Comparison of ENCODE assay signal across 8 cellular contexts in the genomic region with DNA sequence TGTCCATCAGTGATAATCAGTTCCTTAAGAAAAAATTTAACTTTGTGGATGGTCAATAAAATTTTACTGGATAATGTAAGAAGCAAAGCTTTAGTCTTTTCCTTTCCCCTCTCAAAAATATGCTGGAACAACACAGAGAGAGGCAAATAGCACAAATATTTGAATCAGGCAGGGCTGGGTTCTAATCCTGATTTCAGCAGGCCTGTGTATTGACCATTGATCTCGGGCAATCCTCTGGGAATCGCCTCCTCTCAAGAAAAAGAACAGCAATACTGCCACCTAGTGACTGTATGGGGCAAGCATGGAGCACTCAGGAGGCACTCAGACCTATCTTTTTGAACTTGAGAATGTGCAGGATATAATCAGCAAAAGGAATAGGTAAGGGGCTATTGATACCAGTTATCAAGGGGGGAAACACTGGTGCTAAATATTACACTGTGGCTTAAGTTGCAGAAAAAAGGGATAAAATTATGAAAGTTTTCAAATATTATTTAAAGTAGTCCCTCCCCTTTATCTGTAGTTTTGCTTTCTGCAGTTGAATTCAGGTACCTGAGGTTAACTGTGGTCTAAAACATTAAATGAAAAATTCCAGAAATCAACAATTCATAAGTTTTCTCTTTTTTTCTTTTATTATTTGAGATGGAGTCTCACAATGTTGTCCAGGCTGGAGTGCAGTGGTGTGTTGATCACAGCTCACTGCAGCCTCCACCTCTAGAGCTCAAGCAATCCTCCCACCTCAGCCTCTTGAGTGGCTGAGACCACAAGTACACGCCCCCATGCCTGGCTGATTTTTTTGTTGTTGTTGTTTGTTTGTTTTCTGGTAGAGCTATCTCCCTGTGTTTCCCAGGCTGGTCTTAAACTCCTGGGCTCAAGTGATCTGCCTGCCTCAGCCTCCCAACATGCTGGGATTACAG.
DNase-seq lines count a peak whose midpoint lies in the region; ATAC-seq, FAIRE-seq and TF ChIP-seq lines count a peak whose summit lies in the region.

No MANE protein-coding gene starts in this region.

- H3K27me3 ChIP-seq in HAP-1 (ENCODE audit: low read depth) (no peaks in the 10 kb centered on the region), upper lobe of right lung (no peaks in the 10 kb centered on the region)

- H3K36me3 ChIP-seq in HAP-1 (replicated peaks) = no peaks in the 10 kb centered on the region
- no peaks in the 10 kb centered on the region for H3K36me3 ChIP-seq in upper lobe of right lung

- ATAC-seq in upper lobe of right lung (peak; percentile 75), HG03135 (IDR thresholded peaks at IDR 0.05; ENCODE audit: unreplicated experiment) (no peak)

- no peak overlapping the region for H3K27ac ChIP-seq in upper lobe of right lung

- in situ Hi-C loops in HAP-1 (cut with MboI; ENCODE audit: low sequenced_read_pairs) = loop anchor here (5.0 kb wide), 2 partner anchors 171 to 474 kb away; no protein-coding TSS in a partner anchor

- intact Hi-C loops in upper lobe of right lung (cut with DNase I) = loop anchor here (5.0 kb wide), 1 partner anchor 171 kb away; no protein-coding TSS in a partner anchor

- peak; percentile 46 for DNase-seq in D721Med (ENCODE audit: insufficient read length, low spot score)
- peak; percentile 84 to 86 for DNase-seq in HAP-1 (ENCODE audit: low spot score in 2 of 2)
- DNase-seq in NCI-H2196 (lab: John Stamatoyannopoulos, UW; ENCODE audit: unreplicated experiment) = peak; percentile 86
- no peak for DNase-seq in epithelial cell of proximal tubule (ENCODE audit: low read depth)
- DNase-seq in mucosa of gallbladder (ENCODE audit: low spot score) = peak; percentile 67
- no peak for DNase-seq in upper lobe of right lung

- H3K4me3 ChIP-seq in HAP-1 (no peak overlapping the region), WI38 (ENCODE audit: low read depth, low read length) (no peak overlapping the region), epithelial cell of proximal tubule (ENCODE audit: low read depth, low read length) (no peak overlapping the region), upper lobe of right lung (no peak overlapping the region)

- peaks cover 42% of the 10 kb centered on the region for H3K4me1 ChIP-seq in HAP-1
- peaks cover 25% of the 10 kb centered on the region for H3K4me1 ChIP-seq in upper lobe of right lung

- H3K9me3 ChIP-seq in HAP-1 (no peaks in the 10 kb centered on the region), upper lobe of right lung (no peaks in the 10 kb centered on the region)

- peak; percentile 6 for FAIRE-seq in D721Med (lab: Jason Lieb, UNC)

- TF ChIP-seq CTCF in D721Med (IDR thresholded peaks at IDR 0.05; ENCODE audit: insufficient read depth, missing control alignments) (peak; percentile 89), WI38 (IDR thresholded peaks at IDR 0.05; ENCODE audit: low read depth, low read length) (peak; percentile 87), epithelial cell of proximal tubule (conservative IDR thresholded peaks at IDR 0.05; ENCODE audit: low read depth, low read length) (peak; percentile 92), upper lobe of right lung (IDR thresholded peaks at IDR 0.05) (peak; percentile 90)

Comparison
In these comparisons a context has a peak if more than half of its experiments do, and no peak if none do; other contexts are left out.
1. DNase-seq: peak in D721Med (single experiment), HAP-1 (2 of 2), NCI-H2196 (single experiment) and mucosa of gallbladder (single experiment); none in epithelial cell of proximal tubule (single experiment) and upper lobe of right lung (single experiment).
2. Peak in every context shown above with its lines, with median percentiles within 50 percentile points of each other: CTCF ChIP-seq.